In the genomic region with DNA sequence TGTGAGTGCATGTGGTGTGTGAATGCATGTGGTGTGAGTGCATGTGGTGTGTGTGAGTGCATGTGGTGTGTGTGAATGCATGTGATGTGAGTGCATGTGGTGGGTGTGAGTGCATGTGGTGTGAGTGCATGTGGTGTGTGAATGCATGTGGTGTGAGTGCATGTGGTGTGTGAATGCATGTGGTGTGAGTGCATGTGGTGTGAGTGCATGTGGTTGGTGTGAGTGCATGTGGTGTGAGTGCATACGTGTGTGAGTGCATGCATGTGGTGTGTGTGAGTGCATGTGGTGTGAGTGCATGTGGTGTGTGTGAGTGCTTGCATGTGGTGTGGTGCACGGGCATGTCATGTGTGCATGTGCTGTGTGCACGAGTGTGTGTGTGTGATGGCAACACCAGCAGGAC, we compare ENCODE assay signal across 2 cellular contexts. TPM values are rescaled to one million over a fixed set of nuclear protein-coding genes. Genes with fewer than 3 reads are reported as not detected.
"Had no signal": no experiment of that assay in that cellular context is flagged by ENCODE, and none has a peak within 500 bp of the region (broad histone marks: within the 10 kb centered on the region; RNA-seq: fewer than 3 reads in every experiment).

No MANE protein-coding gene starts in this region.

RNA-seq across cellular contexts. Expression of a gene that starts 31.6 kb away (rescaled TPM):
- total RNA-seq: M059J, Peyer's patch had no signal
